In genomic region chr13:40406405-40407138, GRCh38 we compare ENCODE assay signal across 15 cellular contexts.
A peak's percentile ranks its signal among the peaks of the same experiment; 100 is the strongest.
DNase-seq lines count a peak whose midpoint lies in the region; ATAC-seq and TF ChIP-seq lines count a peak whose summit lies in the region.
"Had no signal": no experiment of that assay in that cellular context is flagged by ENCODE, and none has a peak within 500 bp of the region (broad histone marks: within the 10 kb centered on the region; RNA-seq: fewer than 3 reads in every experiment).

No MANE protein-coding gene starts in this region.

- H3K4me1 ChIP-seq in heart right ventricle (peaks cover 2 to 52% (median 34%) of the 10 kb centered on the region in 9 donors), liver (ENCODE audit: control insufficient read depth in 4 of 4, insufficient read depth in 4 of 4, low read length in 3 of 4) (peaks cover 2 to 19% (median 15%) of the 10 kb centered on the region in 4 donors), vagina (peaks cover 73% of the 10 kb centered on the region)

- ATAC-seq in heart right ventricle (peak in 5 of 8 donors; percentile 26 to 51 (median 42)), Right ventricle myocardium inferior (no peak), HG02970 (IDR thresholded peaks at IDR 0.05; ENCODE audit: low FRiP score, unreplicated experiment) (no peak)
- ATAC-seq: body of pancreas; naive thymus-derived CD8-positive, alpha-beta T cell; stimulated activated naive CD8-positive, alpha-beta T cell treated with anti-CD3 and anti-CD28 coated beads, Interleukin-15, Interleukin-2, amounts not matched to agents 100 U/mL and 50 U/mL, for 24 hours had no signal

- intact Hi-C loops in heart right ventricle (cut with DNase I), result loop anchor here in 5 of 10 donors (2.0 to 10.0 kb wide), 5 partner anchors 36 to 342 kb away; partner anchors contain the start of gene FOXO1 (in 3 of the 5)
- intact Hi-C loops in Right ventricle myocardium inferior (cut with DNase I), result loop anchor here (2.0 to 10.0 kb wide), 2 partner anchors 68 to 262 kb away; no protein-coding TSS in a partner anchor
- intact Hi-C loops in vagina (cut with DNase I), result no loop called here

- H3K27me3 ChIP-seq in heart right ventricle (no peaks in the 10 kb centered on the region), liver (ENCODE audit: control insufficient read depth in 4 of 4, insufficient read depth in 4 of 4, low read length in 3 of 4) (no peaks in the 10 kb centered on the region), vagina (no peaks in the 10 kb centered on the region)
- H3K27me3 ChIP-seq: body of pancreas had no signal

- H3K4me3 ChIP-seq in heart right ventricle (no peak overlapping the region), cardiac fibroblast (replicated peaks in 1 of 2; ENCODE audit: low read depth in 2 of 2, low read length in 2 of 2) (no peak overlapping the region), liver (ENCODE audit: low read depth in 1 of 3, low read length in 3 of 3) (no peak overlapping the region), vagina (no peak overlapping the region)
- H3K4me3 ChIP-seq: body of pancreas had no signal

- no peak for TF ChIP-seq CTCF in heart right ventricle (IDR thresholded peaks at IDR 0.05)
- TF ChIP-seq CTCF in cardiac fibroblast (IDR thresholded peaks at IDR 0.05; ENCODE audit: low read depth, low read length), result no peak
- no peak for TF ChIP-seq CTCF in liver (IDR thresholded peaks at IDR 0.05; ENCODE audit: low read depth, low read length, missing input control)
- TF ChIP-seq CTCF in vagina (IDR thresholded peaks at IDR 0.05), result no peak

- TF ChIP-seq RAD21 in liver (IDR thresholded peaks at IDR 0.05), result peak in 1 of 2 donors; percentile 4

- H3K9me3 ChIP-seq in heart right ventricle (peaks cover 0 to 6% (median 0%) of the 10 kb centered on the region in 11 donors), liver (ENCODE audit: control insufficient read depth in 4 of 4, low read length in 3 of 4) (peaks cover 0 to 8% (median 0%) of the 10 kb centered on the region in 4 donors), vagina (no peaks in the 10 kb centered on the region)
- H3K9me3 ChIP-seq: body of pancreas had no signal

- H3K36me3 ChIP-seq in heart right ventricle (no peaks in the 10 kb centered on the region), liver (ENCODE audit: control insufficient read depth in 4 of 4, insufficient read depth in 3 of 4, low read depth in 1 of 4, low read length in 3 of 4) (no peaks in the 10 kb centered on the region), vagina (no peaks in the 10 kb centered on the region)

- DNase-seq in heart right ventricle (no peak), Right ventricle myocardium inferior (ENCODE audit: missing footprints) (no peak), cardiac fibroblast (ENCODE audit: low read depth in 2 of 2) (peak; percentile 85 to 88), vagina (ENCODE audit: extremely low spot score in 2 of 2) (no peak), COLO829 (ENCODE audit: low spot score) (no peak), NCI-H446 (lab: John Stamatoyannopoulos, UW) (no peak)
- DNase-seq: activated CD8-positive, alpha-beta memory T cell treated with anti-CD3 and anti-CD28 coated beads, Interleukin-2, amount 50 U/mL, for 48 hours; body of pancreas; H7; naive thymus-derived CD8-positive, alpha-beta T cell; NCI-H1105 treated with DMSO at 0.1 percent for 48 hours; NK-92 treated with Interleukin-12 subunit alpha and Interleukin-12 subunit beta, amount 100 ng/mL, for 24 hours; stimulated activated naive CD8-positive, alpha-beta T cell treated with anti-CD3 and anti-CD28 coated beads, Interleukin-15, Interleukin-2, amounts not matched to agents 100 U/mL and 50 U/mL, for 24 hours had no signal

- no peak for TF ChIP-seq POLR2A in vagina (IDR thresholded peaks at IDR 0.05)

- no peak overlapping the region for H3K9ac ChIP-seq in liver (ENCODE audit: low read depth in 1 of 2, low read length in 2 of 2)

- H3K27ac ChIP-seq in heart right ventricle, result peak overlapping the region in 5 of 10 donors; percentile 9 to 59 (median 34)
- H3K27ac ChIP-seq in liver (ENCODE audit: low read depth in 1 of 2, low read length in 2 of 2), result no peak overlapping the region
- H3K27ac ChIP-seq in vagina, result peak overlapping the region; percentile 87
- H3K27ac ChIP-seq: body of pancreas had no signal

- WGBS in heart right ventricle, 2 donors, result 33 to 40% methylated on average over 6 of the region's 6 CpGs
- 70% methylated on average over 6 of the region's 6 CpGs for WGBS in liver

TF ChIP-seq in liver, 16 proteins besides CTCF, POLR2A, EP300 and RAD21:
- TF ChIP-seq SP1 (IDR thresholded peaks at IDR 0.05) (no peak), NR2F2 (IDR thresholded peaks at IDR 0.05) (peak; percentile 73)
TF ChIP-seq in liver: peak in this region for 1.

Comparison
In these comparisons a context has a peak if more than half of its experiments do, and no peak if none do; other contexts are left out.
1. ATAC-seq: peak in heart right ventricle (5 of 8); none in Right ventricle myocardium inferior (single experiment) and HG02970 (single experiment).
2. DNase-seq: peak in cardiac fibroblast (2 of 2); none in heart right ventricle (0 of 2), Right ventricle myocardium inferior (single experiment), vagina (0 of 2), COLO829 (single experiment) and NCI-H446 (0 of 2).